ENCODE assay signal across 8 cellular contexts in the genomic region with DNA sequence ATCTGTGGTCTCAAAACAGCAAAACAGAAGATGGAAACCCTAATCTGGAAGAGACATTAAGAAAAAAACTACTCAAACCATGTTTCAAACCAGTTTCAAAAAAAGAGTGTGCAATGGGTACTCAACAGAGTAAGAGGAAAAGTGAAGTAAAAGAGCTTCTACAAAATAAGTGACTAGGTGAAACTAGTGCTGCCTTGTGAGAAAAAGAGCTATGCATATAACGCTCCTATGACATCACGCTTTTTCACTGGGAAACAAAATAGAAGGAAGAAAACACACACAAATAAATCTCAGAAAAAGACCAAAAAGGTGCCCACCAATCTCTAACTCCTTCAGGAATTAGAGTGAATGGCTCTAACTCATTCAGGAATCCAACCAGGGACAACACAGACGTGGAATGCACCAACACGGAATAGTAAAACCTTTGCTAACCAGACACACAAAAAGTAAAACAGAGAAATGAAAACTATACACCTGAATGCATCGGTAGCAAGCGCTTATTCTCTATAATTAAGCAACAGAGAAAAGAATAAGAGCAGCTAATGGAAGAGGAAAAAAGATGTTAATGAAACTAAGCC. TPM values are rescaled to one million over a fixed set of nuclear protein-coding genes. Genes with fewer than 3 reads are reported as not detected.
DNase-seq lines count a peak whose midpoint lies in the region; ATAC-seq and TF ChIP-seq lines count a peak whose summit lies in the region.

No MANE protein-coding gene starts in this region.

- POLR2A ChIA-PET in T-cell (lab: Charles Lee) = interaction anchor here in 1 of 2 donors (0.6 kb wide), 1 partner anchor 48 kb away, joined by 3 read pairs; no protein-coding TSS in a partner anchor

- H3K4me3 Mint-ChIP-seq in T-cell (peak overlapping the region; percentile 90 to 94 (median 93)), glutamatergic neuron (ENCODE audit: unreplicated experiment) (peak overlapping the region; percentile 91)
- H3K4me3 Mint-ChIP-seq in stimulated activated effector memory CD8-positive, alpha-beta T cell treated with anti-CD3 and anti-CD28 coated beads, Interleukin-12 subunit alpha, Interleukin-12 subunit beta, amount 100 ng/mL, for 72 hours = peak overlapping the region; percentile 84

- ATAC-seq in GM21360 (IDR thresholded peaks at IDR 0.05; ENCODE audit: unreplicated experiment) (peak; percentile 7), T-cell (replicated peaks in 1 of 4) (no peak), HG02623 (IDR thresholded peaks at IDR 0.05; ENCODE audit: unreplicated experiment) (no peak)
- no peak for ATAC-seq in stimulated activated effector memory CD8-positive, alpha-beta T cell treated with anti-CD3 and anti-CD28 coated beads, Interleukin-12 subunit alpha, Interleukin-12 subunit beta, amount 100 ng/mL, for 72 hours

- peaks cover 3% of the 10 kb centered on the region for H3K36me3 Mint-ChIP-seq in T-cell
- peaks cover 3% of the 10 kb centered on the region for H3K36me3 Mint-ChIP-seq in glutamatergic neuron (ENCODE audit: unreplicated experiment)
- H3K36me3 Mint-ChIP-seq in stimulated activated effector memory CD8-positive, alpha-beta T cell treated with anti-CD3 and anti-CD28 coated beads, Interleukin-12 subunit alpha, Interleukin-12 subunit beta, amount 100 ng/mL, for 72 hours = peaks cover 8% of the 10 kb centered on the region

- no peaks in the 10 kb centered on the region for H3K27me3 Mint-ChIP-seq in T-cell
- H3K27me3 Mint-ChIP-seq in glutamatergic neuron (ENCODE audit: unreplicated experiment) = peaks cover 2% of the 10 kb centered on the region

- CTCF ChIA-PET in T-cell (lab: Charles Lee) = interaction anchor here (0.6 to 1.2 kb wide), 4 partner anchors 18 to 433 kb away, joined by 3 read pairs; a partner anchor contains a TSS

- H3K27ac Mint-ChIP-seq in T-cell = peak overlapping the region; percentile 81 to 84
- peak overlapping the region; percentile 85 for H3K27ac Mint-ChIP-seq in glutamatergic neuron (ENCODE audit: unreplicated experiment)
- peak overlapping the region; percentile 77 for H3K27ac Mint-ChIP-seq in stimulated activated effector memory CD8-positive, alpha-beta T cell treated with anti-CD3 and anti-CD28 coated beads, Interleukin-12 subunit alpha, Interleukin-12 subunit beta, amount 100 ng/mL, for 72 hours

- H3K9me3 Mint-ChIP-seq in T-cell (no peaks in the 10 kb centered on the region), glutamatergic neuron (ENCODE audit: unreplicated experiment) (peaks cover 3% of the 10 kb centered on the region)
- no peaks in the 10 kb centered on the region for H3K9me3 Mint-ChIP-seq in stimulated activated effector memory CD8-positive, alpha-beta T cell treated with anti-CD3 and anti-CD28 coated beads, Interleukin-12 subunit alpha, Interleukin-12 subunit beta, amount 100 ng/mL, for 72 hours

- peaks cover 66 to 73% (median 70%) of the 10 kb centered on the region in 3 donors for H3K4me1 Mint-ChIP-seq in T-cell
- peaks cover 11% of the 10 kb centered on the region for H3K4me1 Mint-ChIP-seq in glutamatergic neuron (ENCODE audit: low read depth, unreplicated experiment)
- peaks cover 59% of the 10 kb centered on the region for H3K4me1 Mint-ChIP-seq in stimulated activated effector memory CD8-positive, alpha-beta T cell treated with anti-CD3 and anti-CD28 coated beads, Interleukin-12 subunit alpha, Interleukin-12 subunit beta, amount 100 ng/mL, for 72 hours

- H3K4me3 ChIP-seq in AG09309 (ENCODE audit: control insufficient read depth, low read depth, low read length) = peak overlapping the region; percentile 93

- TF ChIP-seq CTCF in AG09309 (IDR thresholded peaks at IDR 0.05; ENCODE audit: control insufficient read depth, insufficient read depth, low read depth, low read length, missing control alignments) (no peak), glutamatergic neuron (IDR thresholded peaks at IDR 0.05; ENCODE audit: partially characterized antibody, unreplicated experiment) (no peak)

- DNase-seq in AG09309 (ENCODE audit: low read depth) = no peak
- no peak for DNase-seq in T-cell
- DNase-seq in glutamatergic neuron = no peak
- DNase-seq in stimulated activated effector memory CD8-positive, alpha-beta T cell treated with anti-CD3 and anti-CD28 coated beads, Interleukin-12 subunit alpha, Interleukin-12 subunit beta, amount 100 ng/mL, for 72 hours (ENCODE audit: low spot score in 2 of 2) = no peak
- DNase-seq in iPS-NIHi7 (ENCODE audit: extremely low spot score) = no peak
- DNase-seq in activated CD4-positive, CD25-positive, alpha-beta regulatory T cell treated with anti-CD3 and anti-CD28 coated beads, Interleukin-2, amount 50 U/mL, for 72 hours = no peak

RNA-seq across cellular contexts. Expression of a gene that starts 1.3 kb away (rescaled TPM):
- total RNA-seq in T-cell = 10 to 100 TPM; 71.4 to 87.7 (median 77.8) TPM
- 45.0 TPM for total RNA-seq in glutamatergic neuron (ENCODE audit: unreplicated experiment)

RNA-seq across cellular contexts. Expression of a gene that starts 46.8 kb away (rescaled TPM):
- total RNA-seq in T-cell = under 1 TPM in 4 of 5 donors, not detected in 1; 0.06 to 0.35 (median 0.15) TPM
- total RNA-seq in glutamatergic neuron (ENCODE audit: unreplicated experiment) = 4.1 TPM
